ENCODE assay signal across 11 cellular contexts in the genomic region with DNA sequence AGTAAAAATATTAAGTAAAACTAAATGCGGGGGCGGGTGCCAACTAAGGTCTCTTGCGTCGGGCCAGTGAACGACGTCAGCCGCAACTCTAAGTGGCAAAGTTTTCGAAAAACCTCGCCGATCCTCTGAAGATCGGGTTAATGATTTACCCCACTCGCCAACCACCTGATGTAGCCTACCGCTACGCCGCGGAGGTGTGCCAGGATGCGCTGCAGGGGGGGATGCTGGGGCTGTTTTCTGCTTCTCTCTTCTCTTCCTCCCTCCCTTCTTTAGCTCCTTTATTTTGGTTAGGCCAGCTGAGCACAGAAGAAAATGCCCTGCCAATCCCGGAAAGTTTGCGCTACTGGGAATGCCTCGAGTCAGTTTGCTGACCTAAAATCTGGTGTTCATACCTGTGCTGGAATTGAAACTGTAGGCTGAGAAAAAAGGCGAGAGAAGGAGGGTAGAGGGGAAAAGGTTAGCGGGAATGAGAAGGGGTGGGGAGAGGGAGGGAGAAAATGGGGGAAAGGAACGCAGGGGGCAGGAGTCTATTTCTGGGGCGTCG. TPM values are rescaled to one million over a fixed set of nuclear protein-coding genes. Genes with fewer than 3 reads are reported as not detected.
A peak's percentile ranks its signal among the peaks of the same experiment; 100 is the strongest.
DNase-seq lines count a peak whose midpoint lies in the region; ATAC-seq and TF ChIP-seq lines count a peak whose summit lies in the region.
"Had no signal": no experiment of that assay in that cellular context is flagged by ENCODE, and none has a peak within 500 bp of the region (broad histone marks: within the 10 kb centered on the region; RNA-seq: fewer than 3 reads in every experiment).

No MANE protein-coding gene starts in this region.

- peak overlapping the region; percentile 55 for H3K4me3 Mint-ChIP-seq in activated naive CD4-positive, alpha-beta T cell treated with anti-CD3 and anti-CD28 coated beads for 36 hours
- peak overlapping the region; percentile 88 for H3K4me3 Mint-ChIP-seq in T-helper 2 cell treated with Interferon-gamma antibody and Interleukin-4, amounts not matched to agents 5 μg/mL and 100 μg/mL, for 36 hours

- intact Hi-C loops in activated naive CD4-positive, alpha-beta T cell treated with anti-CD3 and anti-CD28 coated beads for 36 hours (cut with micrococcal nuclease) = loop anchor here (1.0 to 10.0 kb wide), 8 partner anchors 10 to 330 kb away; no protein-coding TSS in a partner anchor

- no peak for TF ChIP-seq CTCF in thoracic aorta (IDR thresholded peaks at IDR 0.05)

- no peak for ATAC-seq in thoracic aorta (ENCODE audit: insufficient number of reproducible peaks, low FRiP score, low read depth)
- no peak for ATAC-seq in GM18909 (IDR thresholded peaks at IDR 0.05; ENCODE audit: poor library complexity, unreplicated experiment)

- H3K4me3 ChIP-seq in thoracic aorta = peak overlapping the region; percentile 52

- H3K27ac ChIP-seq in thoracic aorta = no peak overlapping the region
- H3K27ac ChIP-seq: dorsolateral prefrontal cortex had no signal

- no peaks in the 10 kb centered on the region for H3K36me3 Mint-ChIP-seq in activated naive CD4-positive, alpha-beta T cell treated with anti-CD3 and anti-CD28 coated beads for 36 hours (ENCODE audit: low read depth)
- peaks cover 3% of the 10 kb centered on the region for H3K36me3 Mint-ChIP-seq in T-helper 2 cell treated with Interferon-gamma antibody and Interleukin-4, amounts not matched to agents 5 μg/mL and 100 μg/mL, for 36 hours (ENCODE audit: low read depth)

- no peaks in the 10 kb centered on the region for H3K36me3 ChIP-seq in thoracic aorta

- no peak for DNase-seq in activated naive CD4-positive, alpha-beta T cell treated with anti-CD3 and anti-CD28 coated beads for 36 hours
- no peak for DNase-seq in activated naive CD4-positive, alpha-beta T cell treated with Interleukin-2 at 50 U/mL for 16 hours
- no peak for DNase-seq in T-helper 2 cell treated with Interferon-gamma antibody and Interleukin-4, amounts not matched to agents 5 μg/mL and 100 μg/mL, for 36 hours (ENCODE audit: low spot score)
- DNase-seq in islet precursor cell (peak; percentile 38), thoracic aorta (ENCODE audit: low spot score) (no peak), NCI-H2171 treated with DMSO at 0.1 percent for 48 hours (lab: John Stamatoyannopoulos, UW) (no peak)
- DNase-seq in stimulated activated CD4-positive, alpha-beta T cell treated with anti-CD3 and anti-CD28 coated beads, Interleukin-4, amount 100 ng/mL, for 1 hour = no peak
- DNase-seq: AML-193, dorsolateral prefrontal cortex, NCI-H1694 treated with DMSO at 0.1 percent for 48 hours had no signal

- H3K9me3 Mint-ChIP-seq in activated naive CD4-positive, alpha-beta T cell treated with anti-CD3 and anti-CD28 coated beads for 36 hours = no peaks in the 10 kb centered on the region
- no peaks in the 10 kb centered on the region for H3K9me3 Mint-ChIP-seq in T-helper 2 cell treated with Interferon-gamma antibody and Interleukin-4, amounts not matched to agents 5 μg/mL and 100 μg/mL, for 36 hours

- no peaks in the 10 kb centered on the region for H3K9me3 ChIP-seq in thoracic aorta

- H3K27me3 Mint-ChIP-seq in activated naive CD4-positive, alpha-beta T cell treated with anti-CD3 and anti-CD28 coated beads for 36 hours (ENCODE audit: low read depth) = peaks cover 85% of the 10 kb centered on the region
- H3K27me3 Mint-ChIP-seq in T-helper 2 cell treated with Interferon-gamma antibody and Interleukin-4, amounts not matched to agents 5 μg/mL and 100 μg/mL, for 36 hours (ENCODE audit: low read depth) = peaks cover 97% of the 10 kb centered on the region

- H3K27ac Mint-ChIP-seq in activated naive CD4-positive, alpha-beta T cell treated with anti-CD3 and anti-CD28 coated beads for 36 hours = no peak overlapping the region
- H3K27ac Mint-ChIP-seq in T-helper 2 cell treated with Interferon-gamma antibody and Interleukin-4, amounts not matched to agents 5 μg/mL and 100 μg/mL, for 36 hours = peak overlapping the region; percentile 62

- peaks cover 40% of the 10 kb centered on the region for H3K4me1 Mint-ChIP-seq in activated naive CD4-positive, alpha-beta T cell treated with anti-CD3 and anti-CD28 coated beads for 36 hours (ENCODE audit: low read depth)
- H3K4me1 Mint-ChIP-seq in T-helper 2 cell treated with Interferon-gamma antibody and Interleukin-4, amounts not matched to agents 5 μg/mL and 100 μg/mL, for 36 hours (ENCODE audit: low read depth) = peaks cover 57% of the 10 kb centered on the region

- H3K27me3 ChIP-seq in thoracic aorta (replicated peaks; ENCODE audit: insufficient read depth) = peaks cover 41% of the 10 kb centered on the region

- H3K4me1 ChIP-seq in thoracic aorta (ENCODE audit: control insufficient read depth in 1 of 2, low read depth in 2 of 2) = peaks cover 5 to 21% of the 10 kb centered on the region in 2 donors

- CTCF ChIA-PET in activated naive CD4-positive, alpha-beta T cell treated with anti-CD3 and anti-CD28 coated beads for 36 hours (lab: Charles Lee) = interaction anchor here (0.6 to 2.5 kb wide), 5 partner anchors 8 to 245 kb away, joined by 3 to 9 read pairs (median 3); no protein-coding TSS in a partner anchor

RNA-seq across cellular contexts. Expression of gene FOXB1, which starts 7.5 kb away (rescaled TPM):
- not detected for total RNA-seq in activated naive CD4-positive, alpha-beta T cell treated with anti-CD3 and anti-CD28 coated beads for 36 hours
- total RNA-seq in thoracic aorta = not detected
- total RNA-seq: dorsolateral prefrontal cortex had no signal
